11 cellular contexts compared by ENCODE assay signal in genomic region chr10:94076325-94076841, GRCh38.
DNase-seq lines count a peak whose midpoint lies in the region; ATAC-seq and TF ChIP-seq lines count a peak whose summit lies in the region.
"Had no signal": no experiment of that assay in that cellular context is flagged by ENCODE, and none has a peak within 500 bp of the region (broad histone marks: within the 10 kb centered on the region; RNA-seq: fewer than 3 reads in every experiment).

No MANE protein-coding gene starts in this region.

- peaks cover 0 to under 1% (median 0%) of the 10 kb centered on the region in 3 donors for H3K9me3 ChIP-seq in gastrocnemius medialis

- no peaks in the 10 kb centered on the region for H3K27me3 ChIP-seq in gastrocnemius medialis

- H3K27ac Mint-ChIP-seq in WTC11: no peak overlapping the region
- no peak overlapping the region for H3K27ac Mint-ChIP-seq in stimulated activated memory B cell treated with anti-CD40 and anti-IgM and Interleukin-4, amounts not matched to agents 10 μg/mL and 1 μg/mL and 100 μg/mL, for 72 hours
- H3K27ac Mint-ChIP-seq: T-helper 1 cell treated with Interleukin-12 subunit alpha and Interleukin-12 subunit beta and Interleukin-4 antibody, amounts not matched to agents 30 μg/mL and 1 μg/mL, for 36 hours had no signal

- H3K9me3 Mint-ChIP-seq in WTC11: peaks cover 9% of the 10 kb centered on the region
- H3K9me3 Mint-ChIP-seq in stimulated activated memory B cell treated with anti-CD40 and anti-IgM and Interleukin-4, amounts not matched to agents 10 μg/mL and 1 μg/mL and 100 μg/mL, for 72 hours: no peaks in the 10 kb centered on the region
- H3K9me3 Mint-ChIP-seq: T-helper 1 cell treated with Interleukin-12 subunit alpha and Interleukin-12 subunit beta and Interleukin-4 antibody, amounts not matched to agents 30 μg/mL and 1 μg/mL, for 36 hours had no signal

- in situ Hi-C loops in gastrocnemius medialis (cut with MboI; ENCODE audit: low sequenced_read_pairs in 4 of 4): loop anchor here in 2 of 4 donors (10.0 kb wide), 2 partner anchors 238 to 248 kb away; no protein-coding TSS in a partner anchor

- TF ChIP-seq CTCF in WTC11 (IDR thresholded peaks at IDR 0.05): no peak
- TF ChIP-seq CTCF in gastrocnemius medialis (IDR thresholded peaks at IDR 0.05 in 4 of 5, conservative IDR thresholded peaks at IDR 0.05 in 1 of 5): peak in 4 of 5 experiments; percentile 23 to 56 (median 36)

- POLR2A ChIA-PET in WTC11 (lab: Charles Lee): no interaction called here

- intact Hi-C loops in left cardiac atrium (cut with DNase I) (loop anchor here in 1 of 2 donors (10.0 kb wide), 1 partner anchor 238 kb away; no protein-coding TSS in a partner anchor), gastrocnemius medialis (cut with DNase I; ENCODE audit: low total_unique reads) (loop anchor here (5.0 to 10.0 kb wide), 2 partner anchors 162 to 246 kb away; no protein-coding TSS in a partner anchor)

- TF ChIP-seq POLR2A in gastrocnemius medialis (IDR thresholded peaks at IDR 0.05): no peak

- no peak overlapping the region for H3K4me3 Mint-ChIP-seq in WTC11
- H3K4me3 Mint-ChIP-seq in stimulated activated memory B cell treated with anti-CD40 and anti-IgM and Interleukin-4, amounts not matched to agents 10 μg/mL and 1 μg/mL and 100 μg/mL, for 72 hours: no peak overlapping the region
- H3K4me3 Mint-ChIP-seq: central memory CD8-positive, alpha-beta T cell; T-helper 1 cell treated with Interleukin-12 subunit alpha and Interleukin-12 subunit beta and Interleukin-4 antibody, amounts not matched to agents 30 μg/mL and 1 μg/mL, for 36 hours had no signal

- H3K36me3 ChIP-seq in gastrocnemius medialis: no peaks in the 10 kb centered on the region

- H3K27ac ChIP-seq in gastrocnemius medialis: no peak overlapping the region

- peak; percentile 53; the same call in 1 of the 2 replicates for ATAC-seq in WTC11
- peak; percentile 77 to 86 for ATAC-seq in left cardiac atrium
- peak; percentile 76 to 78 for ATAC-seq in gastrocnemius medialis
- no peak for ATAC-seq in HG02759 (IDR thresholded peaks at IDR 0.05; ENCODE audit: unreplicated experiment)
- ATAC-seq in stimulated activated memory B cell treated with anti-CD40 and anti-IgM and Interleukin-4, amounts not matched to agents 10 μg/mL and 1 μg/mL and 100 μg/mL, for 72 hours: no peak

- H3K4me1 Mint-ChIP-seq in WTC11: 0 out of 2 replicates have a peak, but pooled peaks cover 3% of the 10 kb centered on the region
- H3K4me1 Mint-ChIP-seq in stimulated activated memory B cell treated with anti-CD40 and anti-IgM and Interleukin-4, amounts not matched to agents 10 μg/mL and 1 μg/mL and 100 μg/mL, for 72 hours: no peaks in the 10 kb centered on the region
- H3K4me1 Mint-ChIP-seq: central memory CD8-positive, alpha-beta T cell had no signal

- peaks cover 16 to 18% of the 10 kb centered on the region in 2 donors for H3K4me1 ChIP-seq in gastrocnemius medialis

- no peaks in the 10 kb centered on the region for H3K36me3 Mint-ChIP-seq in WTC11
- H3K36me3 Mint-ChIP-seq in stimulated activated memory B cell treated with anti-CD40 and anti-IgM and Interleukin-4, amounts not matched to agents 10 μg/mL and 1 μg/mL and 100 μg/mL, for 72 hours: no peaks in the 10 kb centered on the region

- CTCF ChIA-PET in WTC11 (lab: Charles Lee): interaction anchor here (0.7 to 2.0 kb wide), 14 partner anchors 9 to 368 kb away, joined by 3 to 11 read pairs (median 3); no protein-coding TSS in a partner anchor

- H3K27me3 Mint-ChIP-seq in WTC11 (ENCODE audit: low read depth): no peaks in the 10 kb centered on the region
- H3K27me3 Mint-ChIP-seq in stimulated activated memory B cell treated with anti-CD40 and anti-IgM and Interleukin-4, amounts not matched to agents 10 μg/mL and 1 μg/mL and 100 μg/mL, for 72 hours: peaks cover 32% of the 10 kb centered on the region
- H3K27me3 Mint-ChIP-seq: central memory CD8-positive, alpha-beta T cell had no signal

- H3K4me3 ChIP-seq in gastrocnemius medialis: no peak overlapping the region

- DNase-seq in GM04503 (ENCODE audit: low read depth) (peak; percentile 54), WTC11 (ENCODE audit: low spot score) (no peak), left cardiac atrium (no peak), gastrocnemius medialis (no peak), OCI-M2 (lab: John Stamatoyannopoulos, UW; ENCODE audit: unreplicated experiment) (no peak)
- DNase-seq in activated CD4-positive, alpha-beta T cell treated with anti-CD3 and anti-CD28 coated beads, Interleukin-2, amount 50 U/mL, for 4 hours: no peak
- DNase-seq: nucleus accumbens had no signal

TF ChIP-seq in WTC11, 78 proteins besides CTCF, POLR2A, EP300 and RAD21:
- TF ChIP-seq FOXP1 (CRISPR knock-in tag; IDR thresholded peaks at IDR 0.05; ENCODE audit: borderline replicate concordance) (no peak), EMX1 (CRISPR knock-in tag; IDR thresholded peaks at IDR 0.05) (no peak), ETV6 (CRISPR knock-in tag; IDR thresholded peaks at IDR 0.05) (no peak), USF2 (CRISPR knock-in tag; IDR thresholded peaks at IDR 0.05) (no peak), SP1 (CRISPR knock-in tag; conservative IDR thresholded peaks at IDR 0.05) (no peak), SOX15 (CRISPR knock-in tag; IDR thresholded peaks at IDR 0.05) (no peak)

Comparison
In these comparisons a context has a peak if more than half of its experiments do, and no peak if none do; other contexts are left out.
1. ATAC-seq: peak in WTC11 (single experiment), left cardiac atrium (2 of 2) and gastrocnemius medialis (2 of 2); none in HG02759 (single experiment) and stimulated activated memory B cell treated with anti-CD40 and anti-IgM and Interleukin-4, amounts not matched to agents 10 μg/mL and 1 μg/mL and 100 μg/mL, for 72 hours (single experiment).